In the genomic region with DNA sequence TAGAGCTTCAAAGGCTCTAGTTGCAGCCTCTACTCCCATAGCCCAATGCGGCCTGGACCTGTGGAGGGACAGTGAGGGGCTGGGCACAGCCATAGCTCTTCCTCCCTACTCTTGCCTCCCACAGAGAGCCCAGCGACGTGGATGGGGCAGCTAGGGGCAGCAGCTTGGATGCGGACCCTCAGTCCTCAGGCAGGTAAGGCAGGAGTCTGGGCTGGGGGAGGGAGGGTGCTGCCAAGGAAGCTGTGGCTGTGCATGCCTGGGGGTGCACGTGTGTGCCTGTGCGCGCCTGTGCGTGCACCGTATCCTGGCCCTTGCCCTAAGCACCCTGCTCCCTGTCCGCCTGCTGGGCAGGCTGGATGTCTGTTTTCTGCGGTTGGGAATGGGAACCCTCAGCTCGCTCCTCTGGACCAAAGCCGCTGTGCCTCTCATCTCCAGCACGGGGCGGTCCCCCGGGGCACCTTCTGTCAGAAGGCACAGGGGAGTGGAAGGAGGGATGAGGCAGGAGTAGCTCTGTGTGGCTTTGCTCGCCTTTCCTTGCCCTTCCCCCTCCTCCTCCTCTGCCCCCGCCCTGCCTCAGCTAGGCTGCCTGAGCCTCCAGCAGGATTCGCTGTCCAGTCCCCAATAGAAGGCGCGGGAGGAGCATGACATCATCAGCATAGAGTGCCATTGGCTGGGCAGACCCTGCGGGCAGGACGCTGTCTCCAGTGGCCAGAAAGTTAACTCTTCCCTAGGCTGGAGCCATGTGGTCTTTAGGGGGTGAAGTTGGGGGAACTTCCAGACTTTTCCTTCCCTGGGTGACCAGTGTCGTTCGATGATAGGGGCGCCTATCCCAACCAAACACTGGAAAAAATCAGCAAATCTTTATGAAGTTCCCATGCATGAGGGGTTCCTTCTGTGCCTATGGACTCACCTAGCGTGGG, we compare ENCODE assay signal across 2 cellular contexts.
TF ChIP-seq lines count a peak whose summit lies in the region.

No MANE protein-coding gene starts in this region.

TF ChIP-seq in GM23338, 12 proteins besides CTCF, POLR2A, EP300 and RAD21 (continued from another document):
- TF ChIP-seq, protein P1, sequence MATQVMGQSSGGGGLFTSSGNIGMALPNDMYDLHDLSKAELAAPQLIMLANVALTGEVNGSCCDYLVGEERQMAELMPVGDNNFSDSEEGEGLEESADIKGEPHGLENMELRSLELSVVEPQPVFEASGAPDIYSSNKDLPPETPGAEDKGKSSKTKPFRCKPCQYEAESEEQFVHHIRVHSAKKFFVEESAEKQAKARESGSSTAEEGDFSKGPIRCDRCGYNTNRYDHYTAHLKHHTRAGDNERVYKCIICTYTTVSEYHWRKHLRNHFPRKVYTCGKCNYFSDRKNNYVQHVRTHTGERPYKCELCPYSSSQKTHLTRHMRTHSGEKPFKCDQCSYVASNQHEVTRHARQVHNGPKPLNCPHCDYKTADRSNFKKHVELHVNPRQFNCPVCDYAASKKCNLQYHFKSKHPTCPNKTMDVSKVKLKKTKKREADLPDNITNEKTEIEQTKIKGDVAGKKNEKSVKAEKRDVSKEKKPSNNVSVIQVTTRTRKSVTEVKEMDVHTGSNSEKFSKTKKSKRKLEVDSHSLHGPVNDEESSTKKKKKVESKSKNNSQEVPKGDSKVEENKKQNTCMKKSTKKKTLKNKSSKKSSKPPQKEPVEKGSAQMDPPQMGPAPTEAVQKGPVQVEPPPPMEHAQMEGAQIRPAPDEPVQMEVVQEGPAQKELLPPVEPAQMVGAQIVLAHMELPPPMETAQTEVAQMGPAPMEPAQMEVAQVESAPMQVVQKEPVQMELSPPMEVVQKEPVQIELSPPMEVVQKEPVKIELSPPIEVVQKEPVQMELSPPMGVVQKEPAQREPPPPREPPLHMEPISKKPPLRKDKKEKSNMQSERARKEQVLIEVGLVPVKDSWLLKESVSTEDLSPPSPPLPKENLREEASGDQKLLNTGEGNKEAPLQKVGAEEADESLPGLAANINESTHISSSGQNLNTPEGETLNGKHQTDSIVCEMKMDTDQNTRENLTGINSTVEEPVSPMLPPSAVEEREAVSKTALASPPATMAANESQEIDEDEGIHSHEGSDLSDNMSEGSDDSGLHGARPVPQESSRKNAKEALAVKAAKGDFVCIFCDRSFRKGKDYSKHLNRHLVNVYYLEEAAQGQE (IDR thresholded peaks at IDR 0.05; ENCODE audit: unreplicated experiment), result no peak

TF ChIP-seq in neural cell, 6 proteins besides CTCF, POLR2A, EP300 and RAD21 (continued from another document):
- TF ChIP-seq, protein P1 (IDR thresholded peaks at IDR 0.05; ENCODE audit: borderline replicate concordance), result peak; percentile 77
- peak; percentile 72 for TF ChIP-seq TAF1 (IDR thresholded peaks at IDR 0.05; ENCODE audit: low read depth)
